1 cellular context compared by ENCODE assay signal in genomic region chr15:31042731-31043130, GRCh38.
TF ChIP-seq lines count a peak whose summit lies in the region.

No MANE protein-coding gene starts in this region.

TF ChIP-seq in GM23338, 12 proteins besides CTCF, POLR2A, EP300 and RAD21 (continued from another document):
- TF ChIP-seq REST (IDR thresholded peaks at IDR 0.05; ENCODE audit: unreplicated experiment) = no peak
TF ChIP-seq in GM23338: peak in this region for 0.
